19 cellular contexts compared by ENCODE assay signal in genomic region chr15:34886134-34886533, GRCh38.
DNase-seq lines count a peak whose midpoint lies in the region; ATAC-seq, FAIRE-seq and TF ChIP-seq lines count a peak whose summit lies in the region.
"Had no signal": no experiment of that assay in that cellular context is flagged by ENCODE, and none has a peak within 500 bp of the region (broad histone marks: within the 10 kb centered on the region; RNA-seq: fewer than 3 reads in every experiment).

No MANE protein-coding gene starts in this region.

- peaks cover 14% of the 10 kb centered on the region for H3K36me3 ChIP-seq in mammary epithelial cell (ENCODE audit: insufficient read depth, low read length)
- H3K36me3 ChIP-seq in GM12878 (ENCODE audit: control insufficient read depth in 2 of 2, insufficient read depth in 2 of 2, low read length in 1 of 2), result peaks cover 0 to 19% of the 10 kb centered on the region in 2 experiments; a peak in 2 of 4 replicates

- H3K9ac ChIP-seq in mammary epithelial cell (ENCODE audit: insufficient read depth, low read length) (no peak overlapping the region), GM12878 (ENCODE audit: control insufficient read depth, insufficient read depth, low read length) (no peak overlapping the region)

- H3K9me3 ChIP-seq in mammary epithelial cell (replicated peaks; ENCODE audit: insufficient read depth, low read length), result no peaks in the 10 kb centered on the region
- no peaks in the 10 kb centered on the region for H3K9me3 ChIP-seq in GM12878 (replicated peaks; ENCODE audit: control insufficient read depth, insufficient read depth, low read length)
- H3K9me3 ChIP-seq: Caco-2 had no signal

- no peaks in the 10 kb centered on the region for H3K9me3 Mint-ChIP-seq in MCF 10A (ENCODE audit: unreplicated experiment)
- H3K9me3 Mint-ChIP-seq: CD14-positive monocyte, H9 had no signal

- no peak for TF ChIP-seq EP300 in GM12878 (IDR thresholded peaks at IDR 0.05; ENCODE audit: borderline replicate concordance in 1 of 2, control insufficient read depth in 1 of 2, low read depth in 2 of 2, low read length in 2 of 2)

- RAD21 ChIA-PET in GM12878 (lab: Charles Lee; ENCODE audit: unreplicated experiment), result interaction anchor here (1.1 kb wide), 1 partner anchor 33 kb away, joined by 4 read pairs; no protein-coding TSS in a partner anchor

- H3K4me3 ChIP-seq in mammary epithelial cell (replicated peaks in 1 of 3; ENCODE audit: insufficient read depth in 1 of 3, low read depth in 2 of 3, low read length in 3 of 3), result no peak overlapping the region
- H3K4me3 ChIP-seq in GM12878, result no peak overlapping the region
- H3K4me3 ChIP-seq in fibroblast of the aortic adventitia (ENCODE audit: low read depth, low read length), result no peak overlapping the region

- H3K27me3 Mint-ChIP-seq in MCF 10A (ENCODE audit: insufficient read depth, unreplicated experiment), result no peaks in the 10 kb centered on the region

- SMC1A ChIA-PET in GM12878 (lab: Charles Lee; ENCODE audit: uncharacterized antibody, unreplicated experiment), result interaction anchor here (0.9 to 1.4 kb wide), 2 partner anchors 15 to 176 kb away, joined by 3 read pairs; no protein-coding TSS in a partner anchor

- POLR2A ChIA-PET in MCF 10A (lab: Yijun Ruan, JAX) (no interaction called here), GM12878 (lab: Charles Lee) (no interaction called here)

- H3K27ac ChIP-seq in mammary epithelial cell (ENCODE audit: insufficient read depth, low read depth, low read length) (no peak overlapping the region), GM12878 (ENCODE audit: control insufficient read depth, insufficient read depth) (no peak overlapping the region)
- H3K27ac ChIP-seq: 22Rv1 had no signal

- H3K4me3 Mint-ChIP-seq in MCF 10A (ENCODE audit: unreplicated experiment), result no peak overlapping the region
- H3K4me3 Mint-ChIP-seq: CD14-positive monocyte, H9 had no signal

- BruUV-seq in MCF 10A (replicated peaks; lab: Mats Ljungman, UMichigan), result no TSS peak
- BruUV-seq in mammary epithelial cell (replicated peaks; lab: Mats Ljungman, UMichigan), result no TSS peak
- BruUV-seq in GM12878 (replicated peaks; lab: Mats Ljungman, UMichigan), result no TSS peak

- TF ChIP-seq POLR2A in GM12878 (IDR thresholded peaks at IDR 0.05; ENCODE audit: low read depth, low read length), result no peak
- no peak for TF ChIP-seq POLR2A in GM12892 (IDR thresholded peaks at IDR 0.05; ENCODE audit: low read depth, low read length)

- H3K4me2 ChIP-seq in mammary epithelial cell (ENCODE audit: insufficient read depth, low read depth, low read length), result no peak overlapping the region
- H3K4me2 ChIP-seq in GM12878 (ENCODE audit: control insufficient read depth, insufficient read depth), result no peak overlapping the region

- H3K4me1 ChIP-seq in mammary epithelial cell (ENCODE audit: insufficient read depth, low read length), result no peaks in the 10 kb centered on the region
- H3K4me1 ChIP-seq in GM12878 (ENCODE audit: control insufficient read depth, insufficient read depth, low read length), result no peaks in the 10 kb centered on the region
- H3K4me1 ChIP-seq: Caco-2 had no signal

- in situ Hi-C loops in mammary epithelial cell (cut with MboI; ENCODE audit: low sequenced_read_pairs in 2 of 2), result no loop called here
- in situ Hi-C loops in GM12878 (cut with MboI), result no loop called here

- no peak for TF ChIP-seq CTCF in MCF 10A (IDR thresholded peaks at IDR 0.05; ENCODE audit: unreplicated experiment)
- TF ChIP-seq CTCF in mammary epithelial cell (conservative IDR thresholded peaks at IDR 0.05 in 1 of 2, IDR thresholded peaks at IDR 0.05 in 1 of 2; ENCODE audit: extremely low read depth in 1 of 2, insufficient read depth in 1 of 2, low read depth in 1 of 2, low read length in 2 of 2), result no peak
- no peak for TF ChIP-seq CTCF in GM12878 (IDR thresholded peaks at IDR 0.05 in 2 of 3, conservative IDR thresholded peaks at IDR 0.05 in 1 of 3; ENCODE audit: control insufficient read depth in 2 of 3, extremely low read depth in 1 of 3, insufficient read depth in 1 of 3, low read depth in 3 of 3, low read length in 3 of 3)
- no peak for TF ChIP-seq CTCF in fibroblast of the aortic adventitia (IDR thresholded peaks at IDR 0.05; ENCODE audit: insufficient read depth, low read length)

- no peak for ATAC-seq in GM12878
- ATAC-seq in left lobe of liver, result no peak

- intact Hi-C loops in MCF 10A (cut with micrococcal nuclease), result no loop called here
- intact Hi-C loops in mammary epithelial cell (cut with micrococcal nuclease), result no loop called here
- intact Hi-C loops in GM12878 (cut with micrococcal nuclease; ENCODE audit: unreplicated experiment), result no loop called here

- CTCF ChIA-PET in MCF 10A (lab: Yijun Ruan, JAX), result interaction anchor here (1.3 kb wide), 1 partner anchor 33 kb away, joined by 4 read pairs; no protein-coding TSS in a partner anchor
- CTCF ChIA-PET in mammary epithelial cell (lab: Charles Lee; ENCODE audit: low non-redundant PET), result no interaction called here
- CTCF ChIA-PET in GM12878 (lab: Yijun Ruan, JAX), result interaction anchor here (0.6 to 1.2 kb wide), 2 partner anchors 11 to 847 kb away, joined by 3 to 5 read pairs; no protein-coding TSS in a partner anchor

- H3K36me3 Mint-ChIP-seq in MCF 10A (ENCODE audit: insufficient read depth, unreplicated experiment), result peaks cover 75% of the 10 kb centered on the region

- H4K20me1 ChIP-seq in mammary epithelial cell (ENCODE audit: insufficient read depth, low read length) (no peaks in the 10 kb centered on the region), GM12878 (ENCODE audit: control insufficient read depth, insufficient read depth) (no peaks in the 10 kb centered on the region)

- peak overlapping the region; percentile 54 for H3K27ac Mint-ChIP-seq in MCF 10A (ENCODE audit: low read depth, unreplicated experiment)
- H3K27ac Mint-ChIP-seq: CD14-positive monocyte had no signal

- no peaks in the 10 kb centered on the region for H3K4me1 Mint-ChIP-seq in MCF 10A (ENCODE audit: insufficient read depth, unreplicated experiment)
- H3K4me1 Mint-ChIP-seq: CD14-positive monocyte had no signal

- no peaks in the 10 kb centered on the region for H3K27me3 ChIP-seq in mammary epithelial cell (ENCODE audit: insufficient read depth, low read length)
- H3K27me3 ChIP-seq in GM12878 (replicated peaks in 1 of 2; ENCODE audit: control insufficient read depth in 2 of 2, insufficient read depth in 2 of 2, low read length in 1 of 2), result no peaks in the 10 kb centered on the region

- TF ChIP-seq RAD21 in GM12878 (IDR thresholded peaks at IDR 0.05; ENCODE audit: insufficient read depth, low read depth, low read length), result no peak

- no peak for DNase-seq in MCF 10A (ENCODE audit: unreplicated experiment)
- no peak for DNase-seq in mammary epithelial cell
- DNase-seq in GM12878 (ENCODE audit: low read depth, low spot score), result no peak
- peak; percentile 41 for DNase-seq in fibroblast of the aortic adventitia (ENCODE audit: low read depth)
- no peak for DNase-seq in iPS-NIHi11 (ENCODE audit: low spot score)
- DNase-seq in GM12892 (ENCODE audit: insufficient read length), result no peak
- no peak for DNase-seq in amniotic stem cell (lab: John Stamatoyannopoulos, UW)
- DNase-seq in left lobe of liver (ENCODE audit: low spot score), result no peak
- DNase-seq: Caco-2, GDM1, H9, Kasumi-1, NCI-H1436, NCI-H2029 treated with DMSO at 0.1 percent for 48 hours, NCI-H510A, SHP77 had no signal

- dilution Hi-C loops in mammary epithelial cell (cut with HindIII; ENCODE audit: low sequenced_read_pairs), result no loop called here

- H2AFZ ChIP-seq in mammary epithelial cell (ENCODE audit: low read depth, low read length) (no peak overlapping the region), GM12878 (ENCODE audit: control insufficient read depth, low read depth, low read length) (no peak overlapping the region)

- H3K79me2 ChIP-seq in mammary epithelial cell (ENCODE audit: insufficient read depth, low read length) (no peaks in the 10 kb centered on the region), GM12878 (ENCODE audit: control insufficient read depth, insufficient read depth, low read length) (no peaks in the 10 kb centered on the region)

- FAIRE-seq in GM12878 (lab: Jason Lieb, UNC) (peak; percentile 7), GM12892 (lab: Jason Lieb, UNC) (no peak)
- FAIRE-seq: RCC 7860 had no signal

TF ChIP-seq in GM12878, 131 proteins besides CTCF, POLR2A, EP300 and RAD21:
- 0 out of 2 replicates have a peak, but pooled peaks have one; percentile 18 for TF ChIP-seq JUNB (IDR thresholded peaks at IDR 0.05)
- TF ChIP-seq IKZF2 (IDR thresholded peaks at IDR 0.05), result no peak
- no peak for TF ChIP-seq SIN3A (IDR thresholded peaks at IDR 0.05; ENCODE audit: low read depth, low read length)
